Comparison of ENCODE assay signal across 8 cellular contexts in genomic region chr4:185394568-185395254, GRCh38. TPM values are rescaled to one million over a fixed set of nuclear protein-coding genes. Genes with fewer than 3 reads are reported as not detected.
DNase-seq lines count a peak whose midpoint lies in the region; ATAC-seq and TF ChIP-seq lines count a peak whose summit lies in the region.

No MANE protein-coding gene starts in this region.

- H3K18ac ChIP-seq in mesenchymal stem cell (ENCODE audit: low read depth in 1 of 2, low read length in 2 of 2), result no peak overlapping the region

- no peaks in the 10 kb centered on the region for H3K79me1 ChIP-seq in mesenchymal stem cell (replicated peaks; ENCODE audit: low read length, poor library complexity, severe bottlenecking)

- no peak overlapping the region for H3K4me2 ChIP-seq in mesenchymal stem cell (ENCODE audit: low read length, poor library complexity, severe bottlenecking)

- TF ChIP-seq CTCF in left ventricle myocardium inferior (IDR thresholded peaks at IDR 0.05; ENCODE audit: borderline replicate concordance) (no peak), vagina (IDR thresholded peaks at IDR 0.05) (no peak)

- no peak overlapping the region for H2AK5ac ChIP-seq in mesenchymal stem cell (ENCODE audit: low read length, severe bottlenecking)

- no peaks in the 10 kb centered on the region for H3K9me3 Mint-ChIP-seq in activated naive CD8-positive, alpha-beta T cell treated with anti-CD3 and anti-CD28 coated beads, Interleukin-2, amount 50 U/mL, for 24 hours

- H2AFZ ChIP-seq in mesenchymal stem cell (ENCODE audit: low read depth, low read length), result no peak overlapping the region

- no peak overlapping the region for H3K23ac ChIP-seq in mesenchymal stem cell (ENCODE audit: low read length in 2 of 2)

- DNase-seq in left ventricle myocardium inferior (no peak), left cardiac atrium (no peak), mesenchymal stem cell (no peak), vagina (ENCODE audit: extremely low spot score in 2 of 2) (no peak), activated gamma-delta T cell (lab: John Stamatoyannopoulos, UW) (no peak), cerebellum (ENCODE audit: low spot score) (no peak)
- DNase-seq in activated naive CD8-positive, alpha-beta T cell treated with anti-CD3 and anti-CD28 coated beads, Interleukin-2, amount 50 U/mL, for 24 hours, result no peak

- H3K36me3 ChIP-seq in left ventricle myocardium inferior (peaks cover 10% of the 10 kb centered on the region), mesenchymal stem cell (ENCODE audit: control insufficient read depth in 1 of 2, insufficient read depth in 2 of 2, low read depth in 1 of 2, low read length in 2 of 2) (peaks cover 0 to 11% of the 10 kb centered on the region in 2 experiments), vagina (no peaks in the 10 kb centered on the region)

- TF ChIP-seq POLR2A in vagina (IDR thresholded peaks at IDR 0.05), result no peak

- no peak overlapping the region for H2BK12ac ChIP-seq in mesenchymal stem cell (ENCODE audit: low read length in 2 of 2)

- H3K9me3 ChIP-seq in left ventricle myocardium inferior (replicated peaks) (no peaks in the 10 kb centered on the region), mesenchymal stem cell (ENCODE audit: control insufficient read depth, low read length) (no peaks in the 10 kb centered on the region), vagina (no peaks in the 10 kb centered on the region)

- H3K4me1 Mint-ChIP-seq in activated naive CD8-positive, alpha-beta T cell treated with anti-CD3 and anti-CD28 coated beads, Interleukin-2, amount 50 U/mL, for 24 hours, result peaks cover 41% of the 10 kb centered on the region

- no peak for ATAC-seq in left cardiac atrium
- ATAC-seq in activated naive CD8-positive, alpha-beta T cell treated with anti-CD3 and anti-CD28 coated beads, Interleukin-2, amount 50 U/mL, for 24 hours, result peak; percentile 56
- ATAC-seq in HG03097 (IDR thresholded peaks at IDR 0.05; ENCODE audit: low FRiP score, unreplicated experiment), result no peak

- intact Hi-C loops in left ventricle myocardium inferior (cut with micrococcal nuclease) (no loop called here), left cardiac atrium (cut with DNase I) (loop anchor here in 1 of 2 donors (10.0 kb wide), 1 partner anchor 190 kb away; the partner anchor contains the start of genes CFAP97 and SNX25), vagina (cut with DNase I) (loop anchor here (10.0 kb wide), 2 partner anchors 190 kb away; partner anchors contain the start of genes CFAP97 and SNX25)

- peak overlapping the region; percentile 81 for H3K4me3 ChIP-seq in left ventricle myocardium inferior
- peak overlapping the region in 1 of 2 experiments; percentile 80 for H3K4me3 ChIP-seq in mesenchymal stem cell (ENCODE audit: insufficient read depth in 1 of 2, low read depth in 1 of 2, low read length in 2 of 2)
- peak overlapping the region; percentile 80 to 83 for H3K4me3 ChIP-seq in vagina

- H2BK120ac ChIP-seq in mesenchymal stem cell (ENCODE audit: low read depth, low read length), result no peak overlapping the region

- peak overlapping the region; percentile 100 for H3K27ac ChIP-seq in left ventricle myocardium inferior (replicated peaks)
- H3K27ac ChIP-seq in mesenchymal stem cell (ENCODE audit: low read length, poor library complexity, severe bottlenecking), result no peak overlapping the region
- H3K27ac ChIP-seq in vagina, result peak overlapping the region; percentile 100

- peaks cover 52% of the 10 kb centered on the region for H3K4me1 ChIP-seq in left ventricle myocardium inferior
- peaks cover 4% of the 10 kb centered on the region for H3K4me1 ChIP-seq in mesenchymal stem cell (ENCODE audit: control insufficient read depth, insufficient read depth, low read depth, low read length)
- H3K4me1 ChIP-seq in vagina, result peaks cover 14% of the 10 kb centered on the region

- H3K4ac ChIP-seq in mesenchymal stem cell (ENCODE audit: low read depth in 1 of 2, low read length in 2 of 2), result no peak overlapping the region

- no peak overlapping the region for H2BK15ac ChIP-seq in mesenchymal stem cell (ENCODE audit: low read depth, poor library complexity, severe bottlenecking)

- H3K27me3 Mint-ChIP-seq in activated naive CD8-positive, alpha-beta T cell treated with anti-CD3 and anti-CD28 coated beads, Interleukin-2, amount 50 U/mL, for 24 hours, result no peaks in the 10 kb centered on the region

- no peak overlapping the region for H4K91ac ChIP-seq in mesenchymal stem cell (ENCODE audit: low read length)

- peak overlapping the region; percentile 94 for H3K9ac ChIP-seq in mesenchymal stem cell (ENCODE audit: low read length)

- peak overlapping the region; percentile 97 for H3K27ac Mint-ChIP-seq in activated naive CD8-positive, alpha-beta T cell treated with anti-CD3 and anti-CD28 coated beads, Interleukin-2, amount 50 U/mL, for 24 hours

- peak overlapping the region; percentile 91 for H3K4me3 Mint-ChIP-seq in activated naive CD8-positive, alpha-beta T cell treated with anti-CD3 and anti-CD28 coated beads, Interleukin-2, amount 50 U/mL, for 24 hours

- no peak overlapping the region for H4K8ac ChIP-seq in mesenchymal stem cell (ENCODE audit: low read length)

- peaks cover 10% of the 10 kb centered on the region for H3K36me3 Mint-ChIP-seq in activated naive CD8-positive, alpha-beta T cell treated with anti-CD3 and anti-CD28 coated beads, Interleukin-2, amount 50 U/mL, for 24 hours (ENCODE audit: low read depth)

- no peaks in the 10 kb centered on the region for H3K27me3 ChIP-seq in left ventricle myocardium inferior (ENCODE audit: low read depth)
- H3K27me3 ChIP-seq in mesenchymal stem cell (ENCODE audit: control insufficient read depth in 1 of 2, insufficient read depth in 1 of 2, low read length in 2 of 2), result no peaks in the 10 kb centered on the region
- no peaks in the 10 kb centered on the region for H3K27me3 ChIP-seq in vagina

- H2BK5ac ChIP-seq in mesenchymal stem cell (ENCODE audit: low read depth, low read length, poor library complexity, severe bottlenecking), result no peak overlapping the region

- H3K14ac ChIP-seq in mesenchymal stem cell (ENCODE audit: low read length in 2 of 2), result no peak overlapping the region

- WGBS in mesenchymal stem cell, result 96% methylated on average over 9 of the region's 12 CpGs

RNA-seq across cellular contexts. Expression of gene LRP2BP, which starts 1.0 kb away (rescaled TPM):
- 2.8 TPM for total RNA-seq in left ventricle myocardium inferior
- 1 to 10 TPM; 1.7 to 1.9 TPM for total RNA-seq in left cardiac atrium
- polyA plus RNA-seq in mesenchymal stem cell (2013, experiment 1 of 2), result 0.07 TPM
- 0.03 TPM for polyA plus RNA-seq in mesenchymal stem cell (2013, experiment 2 of 2)
- total RNA-seq in vagina, result 0.49 TPM
- total RNA-seq in cerebellum, result 13.4 TPM

RNA-seq across cellular contexts. Expression of gene ANKRD37, which starts 1.9 kb away (rescaled TPM):
- total RNA-seq in left ventricle myocardium inferior (18.0 TPM), left cardiac atrium (10 to 100 TPM; 12.4 TPM), vagina (56.7 TPM), cerebellum (14.2 TPM)
- 0.97 TPM for polyA plus RNA-seq in mesenchymal stem cell (2013, experiment 1 of 2)
- 0.96 TPM for polyA plus RNA-seq in mesenchymal stem cell (2013, experiment 2 of 2)

RNA-seq across cellular contexts. Expression of gene UFSP2, which starts 31.1 kb away (rescaled TPM):
- total RNA-seq in left ventricle myocardium inferior (51.2 TPM), left cardiac atrium (10 to 100 TPM; 37.0 to 43.0 TPM), vagina (20.4 TPM), cerebellum (36.9 TPM)
- polyA plus RNA-seq in mesenchymal stem cell (2013, experiment 1 of 2), result 25.8 TPM
- polyA plus RNA-seq in mesenchymal stem cell (2013, experiment 2 of 2), result 25.6 TPM
